1 cellular context compared by ENCODE assay signal in the genomic region with DNA sequence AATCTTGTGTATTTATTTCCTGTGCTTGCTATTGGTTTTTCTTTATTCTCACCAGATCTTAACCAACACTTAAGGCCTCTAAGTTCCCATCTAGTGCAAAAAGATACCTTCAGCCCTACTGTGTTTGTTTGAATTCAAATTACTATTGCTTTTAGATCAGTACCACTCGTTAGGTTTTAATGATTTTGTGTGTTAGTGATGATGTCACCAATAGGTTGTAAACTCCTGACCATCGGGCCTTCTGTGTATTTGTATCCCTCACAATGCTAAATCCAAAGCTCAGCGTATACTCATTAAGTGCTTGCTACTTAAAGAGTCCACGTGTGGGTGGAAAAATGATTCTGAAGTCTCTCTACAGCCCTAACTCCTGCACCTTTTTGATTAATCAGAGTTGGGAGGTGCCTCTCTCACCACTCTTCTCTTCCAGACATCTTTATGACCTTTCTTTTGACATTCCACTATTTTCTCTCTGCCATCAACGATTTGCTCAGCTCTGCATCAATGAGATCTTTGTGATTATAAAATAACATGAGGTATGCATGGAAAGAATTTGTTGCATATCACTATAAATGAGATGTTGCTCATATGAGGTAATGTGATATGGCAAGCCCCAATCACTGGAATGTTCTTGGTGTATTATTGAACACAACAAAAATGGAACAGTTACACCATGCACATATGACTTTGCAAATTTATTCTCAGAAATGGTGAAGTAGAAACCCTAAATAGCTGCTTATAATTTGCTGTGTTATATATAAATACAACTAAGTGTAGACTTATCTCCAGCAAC.
TF ChIP-seq lines count a peak whose summit lies in the region.

No MANE protein-coding gene starts in this region.

TF ChIP-seq in IMR-90, 13 proteins besides CTCF, POLR2A, EP300 and RAD21:
- TF ChIP-seq MAFK (IDR thresholded peaks at IDR 0.05; ENCODE audit: low read depth, low read length) (no peak), ELK1 (IDR thresholded peaks at IDR 0.05; ENCODE audit: borderline replicate concordance, low read depth, low read length) (no peak), RCOR1 (IDR thresholded peaks at IDR 0.05; ENCODE audit: insufficient replicate concordance, low read length) (no peak), NFE2L2 (IDR thresholded peaks at IDR 0.05; ENCODE audit: low read depth, low read length) (no peak), FOS (IDR thresholded peaks at IDR 0.05; ENCODE audit: low read depth, low read length) (no peak), MAZ (IDR thresholded peaks at IDR 0.05; ENCODE audit: borderline replicate concordance, low read depth, low read length) (no peak), MXI1 (IDR thresholded peaks at IDR 0.05; ENCODE audit: borderline replicate concordance, low read depth, low read length) (no peak), SMC3 (IDR thresholded peaks at IDR 0.05; ENCODE audit: low read depth, low read length) (no peak), RFX5 (IDR thresholded peaks at IDR 0.05; ENCODE audit: low read depth, low read length) (no peak), BHLHE40 (IDR thresholded peaks at IDR 0.05; ENCODE audit: low read depth, low read length) (no peak)
